ENCODE assay signal across 9 cellular contexts in genomic region chr17:66964930-66965800, GRCh38. TPM values are rescaled to one million over a fixed set of nuclear protein-coding genes. Genes with fewer than 3 reads are reported as not detected.
DNase-seq lines count a peak whose midpoint lies in the region; ATAC-seq, FAIRE-seq and TF ChIP-seq lines count a peak whose summit lies in the region.
"Had no signal": no experiment of that assay in that cellular context is flagged by ENCODE, and none has a peak within 500 bp of the region (broad histone marks: within the 10 kb centered on the region; RNA-seq: fewer than 3 reads in every experiment).

No MANE protein-coding gene starts in this region.

- peak overlapping the region; percentile 98 for H3K4me2 ChIP-seq in A549

- peak overlapping the region; percentile 50 for H3K4me3 Mint-ChIP-seq in activated CD8-positive, alpha-beta T cell treated with anti-CD3 and anti-CD28 coated beads, Interleukin-2, amount 10 ng/mL, durations not matched to agents 7 days and 5 days

- H3K4me1 ChIP-seq in A549 (peaks cover 13% of the 10 kb centered on the region), sigmoid colon (peaks cover 0 to 23% (median 18%) of the 10 kb centered on the region in 4 donors)

- peaks cover 66% of the 10 kb centered on the region for H3K27me3 Mint-ChIP-seq in activated CD8-positive, alpha-beta T cell treated with anti-CD3 and anti-CD28 coated beads, Interleukin-2, amount 10 ng/mL, durations not matched to agents 7 days and 5 days (ENCODE audit: low read depth)

- WGBS in A549 (ENCODE audit: missing lambda C conversion rate) = 2% methylated on average over 28 of the region's 92 CpGs
- 1 to 2% methylated on average over 92 of the region's 92 CpGs for WGBS in sigmoid colon, 2 donors

- H3K9me3 Mint-ChIP-seq in activated CD8-positive, alpha-beta T cell treated with anti-CD3 and anti-CD28 coated beads, Interleukin-2, amount 10 ng/mL, durations not matched to agents 7 days and 5 days (ENCODE audit: insufficient read depth) = no peaks in the 10 kb centered on the region

- H3K4me3 ChIP-seq in A549 = peak overlapping the region; percentile 65
- peak overlapping the region; percentile 7 to 58 (median 50) for H3K4me3 ChIP-seq in sigmoid colon

- no peaks in the 10 kb centered on the region for H3K36me3 ChIP-seq in sigmoid colon

- ATAC-seq in A549 (peak; percentile 49 to 75), GM21723 (IDR thresholded peaks at IDR 0.05; ENCODE audit: unreplicated experiment) (no peak)
- peak; percentile 44 for ATAC-seq in activated CD8-positive, alpha-beta T cell treated with anti-CD3 and anti-CD28 coated beads, Interleukin-2, amount 10 ng/mL, durations not matched to agents 7 days and 5 days

- H3K9me3 ChIP-seq in A549 (no peaks in the 10 kb centered on the region), sigmoid colon (no peaks in the 10 kb centered on the region)

- peak overlapping the region; percentile 65 to 78 for H3K27ac ChIP-seq in A549
- H3K27ac ChIP-seq in sigmoid colon = peak overlapping the region in 1 of 4 donors; percentile 34

- CTCF ChIA-PET in A549 (lab: Yijun Ruan, JAX) (interaction anchor here (0.6 kb wide), 1 partner anchor 1768 kb away, joined by 3 read pairs; no protein-coding TSS in a partner anchor), HEK293T (lab: Yijun Ruan, JAX) (no interaction called here)
- CTCF ChIA-PET in activated CD8-positive, alpha-beta T cell treated with anti-CD3 and anti-CD28 coated beads, Interleukin-2, amount 10 ng/mL, durations not matched to agents 7 days and 5 days (lab: Charles Lee) = no interaction called here

- peak; percentile 47 to 81 for DNase-seq in A549 (ENCODE audit: low read depth in 1 of 2, low spot score in 1 of 2)
- peak; percentile 70 for DNase-seq in HEK293T (ENCODE audit: extremely low spot score)
- DNase-seq in activated CD8-positive, alpha-beta T cell treated with anti-CD3 and anti-CD28 coated beads, Interleukin-2, amount 10 ng/mL, durations not matched to agents 7 days and 5 days = peak; percentile 27
- peak; percentile 35 for DNase-seq in germinal center (ENCODE audit: low spot score)
- no peak for DNase-seq in sigmoid colon
- DNase-seq in AG08395 (ENCODE audit: low spot score) = no peak
- DNase-seq in NCI-H187 (lab: John Stamatoyannopoulos, UW) = no peak

- no peak for TF ChIP-seq RAD21 in A549 (conservative IDR thresholded peaks at IDR 0.05 in 1 of 2, IDR thresholded peaks at IDR 0.05 in 1 of 2)

- POLR2A ChIA-PET in A549 (lab: Yijun Ruan, JAX) (no interaction called here), HEK293T (lab: Yijun Ruan, JAX) (no interaction called here)
- POLR2A ChIA-PET in activated CD8-positive, alpha-beta T cell treated with anti-CD3 and anti-CD28 coated beads, Interleukin-2, amount 10 ng/mL, durations not matched to agents 7 days and 5 days (lab: Charles Lee) = no interaction called here

- peaks cover 10% of the 10 kb centered on the region for H3K4me1 Mint-ChIP-seq in activated CD8-positive, alpha-beta T cell treated with anti-CD3 and anti-CD28 coated beads, Interleukin-2, amount 10 ng/mL, durations not matched to agents 7 days and 5 days (ENCODE audit: low read depth)

- TF ChIP-seq POLR2A in A549 (IDR thresholded peaks at IDR 0.05; ENCODE audit: low read length) (no peak), sigmoid colon (IDR thresholded peaks at IDR 0.05) (no peak)

- no peaks in the 10 kb centered on the region for H3K36me3 Mint-ChIP-seq in activated CD8-positive, alpha-beta T cell treated with anti-CD3 and anti-CD28 coated beads, Interleukin-2, amount 10 ng/mL, durations not matched to agents 7 days and 5 days (ENCODE audit: low read depth)

- intact Hi-C loops in sigmoid colon (cut with DNase I) = no loop called here

- peaks cover 18 to 55% (median 47%) of the 10 kb centered on the region in 3 donors for H3K27me3 ChIP-seq in sigmoid colon

- no peak for TF ChIP-seq CTCF in A549 (IDR thresholded peaks at IDR 0.05)
- no peak for TF ChIP-seq CTCF in sigmoid colon (IDR thresholded peaks at IDR 0.05)

- H3K27ac Mint-ChIP-seq in activated CD8-positive, alpha-beta T cell treated with anti-CD3 and anti-CD28 coated beads, Interleukin-2, amount 10 ng/mL, durations not matched to agents 7 days and 5 days = no peak overlapping the region

- no peak for TF ChIP-seq EP300 in A549 (IDR thresholded peaks at IDR 0.05)
- no peak for TF ChIP-seq EP300 in sigmoid colon (IDR thresholded peaks at IDR 0.05)

- FAIRE-seq in A549 (lab: Jason Lieb, UNC) = no peak
- FAIRE-seq: GM18507 had no signal

TF ChIP-seq in A549, 52 proteins besides CTCF, POLR2A, EP300 and RAD21:
- TF ChIP-seq MAX (IDR thresholded peaks at IDR 0.05) (peak; percentile 43; the same call in 1 of the 2 replicates), ZC3H11A (IDR thresholded peaks at IDR 0.05) (no peak)

TF ChIP-seq in HEK293T, 16 proteins besides CTCF, POLR2A, EP300 and RAD21:
- TF ChIP-seq SP1 (IDR thresholded peaks at IDR 0.05) (no peak), HDGF (IDR thresholded peaks at IDR 0.05; ENCODE audit: borderline replicate concordance) (no peak), L3MBTL2 (conservative IDR thresholded peaks at IDR 0.05) (no peak), FOXK2 (IDR thresholded peaks at IDR 0.05) (no peak), TARDBP (IDR thresholded peaks at IDR 0.05) (no peak), ARNT (IDR thresholded peaks at IDR 0.05) (no peak), PKNOX1 (IDR thresholded peaks at IDR 0.05) (no peak), CTBP1 (IDR thresholded peaks at IDR 0.05; ENCODE audit: borderline replicate concordance) (no peak), ZNF384 (IDR thresholded peaks at IDR 0.05) (no peak), LEF1 (IDR thresholded peaks at IDR 0.05; ENCODE audit: borderline replicate concordance) (no peak), FOXM1 (IDR thresholded peaks at IDR 0.05; ENCODE audit: borderline replicate concordance) (no peak), FOXA1 (IDR thresholded peaks at IDR 0.05) (no peak), NFRKB (IDR thresholded peaks at IDR 0.05) (no peak), BHLHE40 (IDR thresholded peaks at IDR 0.05; ENCODE audit: borderline replicate concordance) (no peak), SUZ12 (IDR thresholded peaks at IDR 0.05) (no peak), ELF4 (IDR thresholded peaks at IDR 0.05) (no peak)
TF ChIP-seq in HEK293T: peak in this region for 0.

RNA-seq across cellular contexts. Expression of gene CACNG4, which starts 0.7 kb away (rescaled TPM):
- polyA plus RNA-seq in A549 (2011; rRNA removed) = 6.2 and 6.9 TPM in 2 replicates
- polyA plus RNA-seq in A549 (2012; cell fraction: cytosol; rRNA removed) = 12.9 and 18.2 TPM in 2 replicates
- polyA plus RNA-seq in A549 (2012; cell fraction: nucleus; rRNA removed) = 13.3 and 13.6 TPM in 2 replicates
- 9.8 to 10.4 TPM (median 10.2 TPM) in 3 replicates for polyA plus RNA-seq in A549 (2017; fragmentation: RNase III; extraction: RNeasy Plus Mini Kit Qiagen cat#74134 plus additional on column Dnase treatment)
- 4.2 and 5.7 TPM in 2 replicates for polyA minus RNA-seq in A549 (2011; rRNA and poly(A)+ RNA removed)
- not detected for total RNA-seq in activated CD8-positive, alpha-beta T cell treated with anti-CD3 and anti-CD28 coated beads, Interleukin-2, amount 10 ng/mL, durations not matched to agents 7 days and 5 days
- total RNA-seq in sigmoid colon = under 1 TPM; 0.16 to 0.83 (median 0.38) TPM
- under 1 TPM in 2 of 3 donors, not detected in 1; under 0.01 to 0.23 TPM for polyA plus RNA-seq in sigmoid colon

Comparison
In these comparisons a context has a peak if more than half of its experiments do, and no peak if none do; other contexts are left out.
1. DNase-seq: peak in A549 (2 of 2), HEK293T (single experiment), activated CD8-positive, alpha-beta T cell treated with anti-CD3 and anti-CD28 coated beads, Interleukin-2, amount 10 ng/mL, durations not matched to agents 7 days and 5 days (single experiment) and germinal center (single experiment); none in sigmoid colon (single experiment), AG08395 (single experiment) and NCI-H187 (0 of 2).